Comparison of ENCODE assay signal across 12 cellular contexts in genomic region chr2:6653281-6653750, GRCh38.
"Had no signal": no experiment of that assay in that cellular context is flagged by ENCODE, and none has a peak within 500 bp of the region (broad histone marks: within the 10 kb centered on the region; RNA-seq: fewer than 3 reads in every experiment).

No MANE protein-coding gene starts in this region.

- H3K4me3 ChIP-seq: gastroesophageal sphincter, lower lobe of right lung had no signal

- H3K27me3 Mint-ChIP-seq: activated CD8-positive, alpha-beta memory T cell treated with anti-CD3 and anti-CD28 coated beads, Interleukin-2, amount 10 ng/mL, durations not matched to agents 7 days and 5 days; stimulated activated memory B cell treated with anti-CD40 and anti-IgM and Interleukin-4, amounts not matched to agents 10 μg/mL and 1 μg/mL and 100 μg/mL, for 72 hours had no signal

- H3K4me1 Mint-ChIP-seq: activated CD8-positive, alpha-beta memory T cell treated with anti-CD3 and anti-CD28 coated beads, Interleukin-2, amount 10 ng/mL, durations not matched to agents 7 days and 5 days; naive B cell; stimulated activated memory B cell treated with anti-CD40 and anti-IgM and Interleukin-4, amounts not matched to agents 10 μg/mL and 1 μg/mL and 100 μg/mL, for 72 hours had no signal

- H3K27me3 ChIP-seq: brain microvascular endothelial cell had no signal

- H3K36me3 Mint-ChIP-seq: activated CD8-positive, alpha-beta memory T cell treated with anti-CD3 and anti-CD28 coated beads, Interleukin-2, amount 10 ng/mL, durations not matched to agents 7 days and 5 days; activated naive CD4-positive, alpha-beta T cell treated with anti-CD3 and anti-CD28 coated beads, Interleukin-2, amount 50 U/mL, for 72 hours; stimulated activated memory B cell treated with anti-CD40 and anti-IgM and Interleukin-4, amounts not matched to agents 10 μg/mL and 1 μg/mL and 100 μg/mL, for 72 hours had no signal

- H3K4me1 ChIP-seq: gastroesophageal sphincter, lower lobe of right lung had no signal

- H3K4me3 Mint-ChIP-seq: activated CD8-positive, alpha-beta memory T cell treated with anti-CD3 and anti-CD28 coated beads, Interleukin-2, amount 10 ng/mL, durations not matched to agents 7 days and 5 days; activated T-cell treated with anti-CD3 and anti-CD28 coated beads, Interleukin-2, amount 50 U/mL, for 24 hours; naive B cell; stimulated activated memory B cell treated with anti-CD40 and anti-IgM and Interleukin-4, amounts not matched to agents 10 μg/mL and 1 μg/mL and 100 μg/mL, for 72 hours had no signal

- H3K9me3 Mint-ChIP-seq: activated naive CD4-positive, alpha-beta T cell treated with anti-CD3 and anti-CD28 coated beads, Interleukin-2, amount 50 U/mL, for 72 hours; activated T-cell treated with anti-CD3 and anti-CD28 coated beads, Interleukin-2, amount 50 U/mL, for 24 hours; stimulated activated memory B cell treated with anti-CD40 and anti-IgM and Interleukin-4, amounts not matched to agents 10 μg/mL and 1 μg/mL and 100 μg/mL, for 72 hours had no signal

- H3K27ac Mint-ChIP-seq: activated CD8-positive, alpha-beta memory T cell treated with anti-CD3 and anti-CD28 coated beads, Interleukin-2, amount 10 ng/mL, durations not matched to agents 7 days and 5 days; activated naive CD4-positive, alpha-beta T cell treated with anti-CD3 and anti-CD28 coated beads, Interleukin-2, amount 50 U/mL, for 72 hours; activated T-cell treated with anti-CD3 and anti-CD28 coated beads, Interleukin-2, amount 50 U/mL, for 24 hours; naive B cell; stimulated activated memory B cell treated with anti-CD40 and anti-IgM and Interleukin-4, amounts not matched to agents 10 μg/mL and 1 μg/mL and 100 μg/mL, for 72 hours had no signal

- H3K9me3 ChIP-seq: gastroesophageal sphincter, lower lobe of right lung had no signal

- H3K36me3 ChIP-seq: brain microvascular endothelial cell, gastroesophageal sphincter, lower lobe of right lung had no signal

- DNase-seq: activated CD4-positive, alpha-beta T cell treated with anti-CD3 and anti-CD28 coated beads, Interleukin-2, amount 50 U/mL, for 4 hours; activated CD8-positive, alpha-beta memory T cell treated with anti-CD3 and anti-CD28 coated beads, Interleukin-2, amount 10 ng/mL, durations not matched to agents 7 days and 5 days; activated effector memory CD4-positive, alpha-beta T cell treated with Interleukin-2 at 50 U/mL for 16 hours; activated T-cell treated with anti-CD3 and anti-CD28 coated beads, Interleukin-2, amount 50 U/mL, for 24 hours; brain microvascular endothelial cell; effector memory CD4-positive, alpha-beta T cell; lower lobe of right lung; naive B cell; substantia nigra had no signal
